8 cellular contexts compared by ENCODE assay signal in genomic region chr3:172140499-172141391, GRCh38.
DNase-seq lines count a peak whose midpoint lies in the region; ATAC-seq, FAIRE-seq and TF ChIP-seq lines count a peak whose summit lies in the region.

No MANE protein-coding gene starts in this region.

- FAIRE-seq in D721Med (lab: Jason Lieb, UNC), result no peak

- no peaks in the 10 kb centered on the region for H3K9me3 Mint-ChIP-seq in activated naive CD8-positive, alpha-beta T cell treated with anti-CD3 and anti-CD28 coated beads, Interleukin-2, amount 50 U/mL, for 24 hours
- no peaks in the 10 kb centered on the region for H3K9me3 Mint-ChIP-seq in activated naive CD8-positive, alpha-beta T cell treated with anti-CD3 and anti-CD28 coated beads for 36 hours

- H3K4me1 Mint-ChIP-seq in activated naive CD8-positive, alpha-beta T cell treated with anti-CD3 and anti-CD28 coated beads, Interleukin-2, amount 50 U/mL, for 24 hours, result peaks cover 87% of the 10 kb centered on the region
- H3K4me1 Mint-ChIP-seq in activated naive CD8-positive, alpha-beta T cell treated with anti-CD3 and anti-CD28 coated beads for 36 hours, result peaks cover 53% of the 10 kb centered on the region

- H3K27ac Mint-ChIP-seq in activated naive CD8-positive, alpha-beta T cell treated with anti-CD3 and anti-CD28 coated beads, Interleukin-2, amount 50 U/mL, for 24 hours, result peak overlapping the region; percentile 33
- no peak overlapping the region for H3K27ac Mint-ChIP-seq in activated naive CD8-positive, alpha-beta T cell treated with anti-CD3 and anti-CD28 coated beads for 36 hours

- peak; percentile 49 for TF ChIP-seq CTCF in brain microvascular endothelial cell (IDR thresholded peaks at IDR 0.05; ENCODE audit: low read depth, low read length, missing control alignments)
- TF ChIP-seq CTCF in D721Med (IDR thresholded peaks at IDR 0.05; ENCODE audit: insufficient read depth, missing control alignments), result no peak

- in situ Hi-C loops in brain microvascular endothelial cell (cut with HindIII; ENCODE audit: low pct_ligation_motif_present, low sequenced_read_pairs), result no loop called here

- no peak overlapping the region for H3K4me3 Mint-ChIP-seq in activated naive CD8-positive, alpha-beta T cell treated with anti-CD3 and anti-CD28 coated beads, Interleukin-2, amount 50 U/mL, for 24 hours
- H3K4me3 Mint-ChIP-seq in activated naive CD8-positive, alpha-beta T cell treated with anti-CD3 and anti-CD28 coated beads for 36 hours, result no peak overlapping the region

- peaks cover 6% of the 10 kb centered on the region for H3K36me3 Mint-ChIP-seq in activated naive CD8-positive, alpha-beta T cell treated with anti-CD3 and anti-CD28 coated beads, Interleukin-2, amount 50 U/mL, for 24 hours (ENCODE audit: low read depth)
- H3K36me3 Mint-ChIP-seq in activated naive CD8-positive, alpha-beta T cell treated with anti-CD3 and anti-CD28 coated beads for 36 hours, result peaks cover 10% of the 10 kb centered on the region

- H3K4me3 ChIP-seq in brain microvascular endothelial cell (ENCODE audit: low read depth, low read length) (no peak overlapping the region), urinary bladder (ENCODE audit: low read depth, low read length) (no peak overlapping the region)

- WGBS in urinary bladder, result 27% methylated on average over 7 of the region's 7 CpGs

- no peak for ATAC-seq in activated naive CD8-positive, alpha-beta T cell treated with anti-CD3 and anti-CD28 coated beads, Interleukin-2, amount 50 U/mL, for 24 hours

- H3K36me3 ChIP-seq in brain microvascular endothelial cell (replicated peaks) (peaks cover 9% of the 10 kb centered on the region), urinary bladder (ENCODE audit: insufficient read depth) (no peaks in the 10 kb centered on the region)

- no peak for DNase-seq in activated naive CD8-positive, alpha-beta T cell treated with anti-CD3 and anti-CD28 coated beads, Interleukin-2, amount 50 U/mL, for 24 hours
- DNase-seq in activated naive CD8-positive, alpha-beta T cell treated with anti-CD3 and anti-CD28 coated beads for 36 hours, result no peak
- DNase-seq in brain microvascular endothelial cell (peak; percentile 96), left kidney (ENCODE audit: low read depth, low spot score) (peak; percentile 77), D721Med (ENCODE audit: insufficient read length, low spot score) (no peak), cortex of kidney (lab: John Stamatoyannopoulos, UW) (no peak), NCI-H510A treated with DMSO at 0.1 percent for 48 hours (lab: John Stamatoyannopoulos, UW) (no peak)

- H3K4me1 ChIP-seq in urinary bladder (ENCODE audit: insufficient read depth), result peaks cover 3% of the 10 kb centered on the region

- no peaks in the 10 kb centered on the region for H3K27me3 ChIP-seq in brain microvascular endothelial cell (replicated peaks)

- no peaks in the 10 kb centered on the region for H3K27me3 Mint-ChIP-seq in activated naive CD8-positive, alpha-beta T cell treated with anti-CD3 and anti-CD28 coated beads, Interleukin-2, amount 50 U/mL, for 24 hours
- H3K27me3 Mint-ChIP-seq in activated naive CD8-positive, alpha-beta T cell treated with anti-CD3 and anti-CD28 coated beads for 36 hours, result no peaks in the 10 kb centered on the region

- H3K27ac ChIP-seq in brain microvascular endothelial cell (peak overlapping the region; percentile 81), urinary bladder (ENCODE audit: low read depth) (peak overlapping the region; percentile 77)

Comparison
In these comparisons a context has a peak if more than half of its experiments do, and no peak if none do; other contexts are left out.
1. DNase-seq: peak in brain microvascular endothelial cell (single experiment) and left kidney (single experiment); none in activated naive CD8-positive, alpha-beta T cell treated with anti-CD3 and anti-CD28 coated beads, Interleukin-2, amount 50 U/mL, for 24 hours (single experiment), activated naive CD8-positive, alpha-beta T cell treated with anti-CD3 and anti-CD28 coated beads for 36 hours (single experiment), D721Med (single experiment), cortex of kidney (single experiment) and NCI-H510A treated with DMSO at 0.1 percent for 48 hours (single experiment).